15 cellular contexts compared by ENCODE assay signal in genomic region chr19:49038557-49039276, GRCh38. TPM values are rescaled to one million over a fixed set of nuclear protein-coding genes. Genes with fewer than 3 reads are reported as not detected.
DNase-seq lines count a peak whose midpoint lies in the region; TF ChIP-seq lines count a peak whose summit lies in the region.
"Not testable (repeated sequence)": the region's sequence is repeated elsewhere in the genome, so short reads cannot be mapped to it uniquely, and the experiment has no call there.
"Had no signal": no experiment of that assay in that cellular context is flagged by ENCODE, and none has a peak within 500 bp of the region (broad histone marks: within the 10 kb centered on the region; RNA-seq: fewer than 3 reads in every experiment).

No MANE protein-coding gene starts in this region.

- TF ChIP-seq CTCF in cardiac fibroblast (IDR thresholded peaks at IDR 0.05; ENCODE audit: low read depth, low read length), result not testable (repeated sequence)

- H3K36me3 ChIP-seq in SJSA1, result not testable (repeated sequence)

- H3K9me3 ChIP-seq in SJSA1 (replicated peaks), result not testable (repeated sequence)

- H3K27me3 ChIP-seq in SJSA1 (replicated peaks), result not testable (repeated sequence)

- DNase-seq in A172 (ENCODE audit: low spot score) (peak; percentile 72), ELR (ENCODE audit: low read depth) (peak; percentile 93), LoVo (ENCODE audit: low spot score) (peak; percentile 52), SJSA1 (ENCODE audit: low read depth in 1 of 2, low spot score in 2 of 2) (peak; percentile 64 to 92), cardiac fibroblast (ENCODE audit: low read depth in 2 of 2) (peak; percentile 38 to 77), kidney glomerular epithelial cell (lab: John Stamatoyannopoulos, UW) (peak; percentile 39)

- peak overlapping the region; percentile 65 for H3K27ac ChIP-seq in SJSA1

- H3K4me3 ChIP-seq in SJSA1; cardiac fibroblast (replicated peaks in 1 of 2; ENCODE audit: low read depth in 2 of 2, low read length in 2 of 2): not testable (repeated sequence)

- H3K4me1 ChIP-seq in SJSA1 (replicated peaks), result peaks cover 20% of the 10 kb centered on the region

RNA-seq across cellular contexts. Expression of gene CGB1, which starts 2.0 kb away (rescaled TPM):
- not detected in 2 replicates for total RNA-seq in A172 (2014; rRNA removed; shearing (Covaris generic))
- 1.00 TPM in 1 of 2 replicates, not detected in the other for total RNA-seq in SJSA1 (2014; rRNA removed; shearing (Covaris generic))
- total RNA-seq: activated CD4-positive, alpha-beta T cell treated with anti-CD3 and anti-CD28 coated beads for 36 hours; activated T-cell treated with anti-CD3 and anti-CD28 coated beads, Interleukin-2, amount 50 U/mL, for 72 hours; natural killer cell; ovary; right cardiac atrium; Right ventricle myocardium inferior; subcutaneous adipose tissue; T-cell; ureter had no signal

RNA-seq across cellular contexts. Expression of gene CGB5, which starts 4.9 kb away (rescaled TPM):
- 1.3 and 3.4 TPM in 2 replicates for total RNA-seq in A172 (2014; rRNA removed; shearing (Covaris generic))
- total RNA-seq in SJSA1 (2014; rRNA removed; shearing (Covaris generic)), result not detected in 2 replicates
- total RNA-seq: activated CD4-positive, alpha-beta T cell treated with anti-CD3 and anti-CD28 coated beads for 36 hours; activated T-cell treated with anti-CD3 and anti-CD28 coated beads, Interleukin-2, amount 50 U/mL, for 72 hours; natural killer cell; ovary; right cardiac atrium; Right ventricle myocardium inferior; subcutaneous adipose tissue; T-cell had no signal

RNA-seq across cellular contexts. Expression of gene CGB2, which starts 7.0 kb away (rescaled TPM):
- total RNA-seq in A172 (2014; rRNA removed; shearing (Covaris generic)), result not detected in 2 replicates
- total RNA-seq in SJSA1 (2014; rRNA removed; shearing (Covaris generic)), result not detected in 2 replicates
- total RNA-seq: natural killer cell, ovary, right cardiac atrium, Right ventricle myocardium inferior, subcutaneous adipose tissue, T-cell, ureter had no signal

RNA-seq across cellular contexts. Expression of gene CGB8, which starts 10.2 kb away (rescaled TPM):
- 4.7 and 8.8 TPM in 2 replicates for total RNA-seq in A172 (2014; rRNA removed; shearing (Covaris generic))
- total RNA-seq in SJSA1 (2014; rRNA removed; shearing (Covaris generic)), result 0.61 TPM in 1 of 2 replicates, not detected in the other
- total RNA-seq: activated CD4-positive, alpha-beta T cell treated with anti-CD3 and anti-CD28 coated beads for 36 hours; activated T-cell treated with anti-CD3 and anti-CD28 coated beads, Interleukin-2, amount 50 U/mL, for 72 hours; natural killer cell; right cardiac atrium; Right ventricle myocardium inferior; subcutaneous adipose tissue; T-cell; ureter had no signal

RNA-seq across cellular contexts. Expression of gene CGB3, which starts 14.6 kb away (rescaled TPM):
- 2.6 TPM in 1 of 2 replicates, not detected in the other for total RNA-seq in A172 (2014; rRNA removed; shearing (Covaris generic))
- not detected in 2 replicates for total RNA-seq in SJSA1 (2014; rRNA removed; shearing (Covaris generic))
- total RNA-seq: activated CD4-positive, alpha-beta T cell treated with anti-CD3 and anti-CD28 coated beads for 36 hours; activated T-cell treated with anti-CD3 and anti-CD28 coated beads, Interleukin-2, amount 50 U/mL, for 72 hours; natural killer cell; ovary; right cardiac atrium; Right ventricle myocardium inferior; subcutaneous adipose tissue; T-cell; ureter had no signal

Comparison
In these comparisons a context has a peak if more than half of its experiments do, and no peak if none do; other contexts are left out.
1. DNase-seq: peak in every context shown above with its lines; median percentile 93 in ELR; 78 in SJSA1; 72 in A172; 58 in cardiac fibroblast; 52 in LoVo; 39 in kidney glomerular epithelial cell.